ENCODE assay signal across 1 cellular context in genomic region chr14:68819260-68819691, GRCh38.
TF ChIP-seq lines count a peak whose summit lies in the region.

No MANE protein-coding gene starts in this region.

TF ChIP-seq in H1, 55 proteins besides CTCF, POLR2A, EP300 and RAD21:
- TF ChIP-seq CHD7 (IDR thresholded peaks at IDR 0.05; ENCODE audit: insufficient replicate concordance, low read length) (no peak), CEBPB (IDR thresholded peaks at IDR 0.05; ENCODE audit: low read depth, low read length) (no peak), JUND (IDR thresholded peaks at IDR 0.05; ENCODE audit: low read length) (peak; percentile 73; the same call in 1 of the 2 replicates), PHF8 (conservative IDR thresholded peaks at IDR 0.05; ENCODE audit: low read depth, low read length) (no peak), CTBP2 (IDR thresholded peaks at IDR 0.05; ENCODE audit: borderline replicate concordance, insufficient read depth, insufficient read length, low read length) (no peak), MAFK (IDR thresholded peaks at IDR 0.05; ENCODE audit: low read depth, low read length) (no peak), SIN3A (conservative IDR thresholded peaks at IDR 0.05 in 1 of 2, IDR thresholded peaks at IDR 0.05 in 1 of 2; ENCODE audit: low read depth in 1 of 2, low read length in 2 of 2) (0 out of 4 replicates have a peak, but pooled peaks of 1 of the 2 experiments have one; percentile 35), BRCA1 (IDR thresholded peaks at IDR 0.05; ENCODE audit: low read depth, low read length) (no peak), KDM5A (IDR thresholded peaks at IDR 0.05; ENCODE audit: low read length) (no peak), RBBP5 (IDR thresholded peaks at IDR 0.05; ENCODE audit: borderline replicate concordance, low read depth, low read length) (no peak), GABPA (IDR thresholded peaks at IDR 0.05; ENCODE audit: borderline replicate concordance, insufficient read depth, low read length) (no peak), YY1 (IDR thresholded peaks at IDR 0.05; ENCODE audit: low read depth, low read length) (no peak)
